17 cellular contexts compared by ENCODE assay signal in the genomic region with DNA sequence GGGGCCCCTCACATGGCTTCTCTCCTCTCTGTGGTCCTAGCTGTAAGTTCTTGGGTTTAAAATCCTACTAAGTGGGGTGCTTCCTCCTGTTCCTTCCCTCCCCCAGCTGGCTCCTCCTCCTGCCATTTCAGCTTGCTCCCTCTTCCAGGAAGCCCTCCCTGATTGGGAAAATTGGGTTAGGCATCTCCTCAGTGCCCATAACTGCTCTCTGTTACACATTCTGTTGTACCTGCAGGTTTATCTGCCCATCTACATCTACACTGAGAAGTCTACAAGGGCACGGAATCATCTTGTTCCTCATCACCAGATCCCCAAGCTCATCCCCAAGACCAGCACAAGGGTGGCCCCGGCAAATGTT. TPM values are rescaled to one million over a fixed set of nuclear protein-coding genes. Genes with fewer than 3 reads are reported as not detected.
DNase-seq lines count a peak whose midpoint lies in the region; ATAC-seq and TF ChIP-seq lines count a peak whose summit lies in the region.
"Had no signal": no experiment of that assay in that cellular context is flagged by ENCODE, and none has a peak within 500 bp of the region (broad histone marks: within the 10 kb centered on the region; RNA-seq: fewer than 3 reads in every experiment).

No MANE protein-coding gene starts in this region.

- H3K27me3 ChIP-seq in IMR-90 (ENCODE audit: control insufficient read depth, insufficient read depth, low read length) (no peaks in the 10 kb centered on the region), skeletal muscle satellite cell (ENCODE audit: control insufficient read depth, insufficient read depth, low read length) (no peaks in the 10 kb centered on the region), suprapubic skin (peaks cover 23% of the 10 kb centered on the region)

- H3K4ac ChIP-seq in IMR-90 (ENCODE audit: low read depth, low read length): no peak overlapping the region

- peak overlapping the region; percentile 17; the same call in 1 of the 2 replicates for H3K23ac ChIP-seq in IMR-90 (ENCODE audit: low read depth, low read length)

- H3K18ac ChIP-seq in IMR-90 (ENCODE audit: low read depth, low read length): no peak overlapping the region

- no peak overlapping the region for H3K9ac ChIP-seq in IMR-90 (ENCODE audit: low read depth, low read length)
- H3K9ac ChIP-seq in skeletal muscle satellite cell (ENCODE audit: low read depth, low read length): peak overlapping the region; percentile 91

- no peaks in the 10 kb centered on the region for H3K27me3 Mint-ChIP-seq in T-helper 1 cell treated with Interleukin-12 subunit alpha and Interleukin-12 subunit beta and Interleukin-4 antibody, amounts not matched to agents 30 μg/mL and 1 μg/mL, for 36 hours (ENCODE audit: low read depth)
- H3K27me3 Mint-ChIP-seq in brain: no peaks in the 10 kb centered on the region

- no peak for ATAC-seq in IMR-90 (ENCODE audit: low read depth)
- ATAC-seq: activated CD4-positive, CD25-positive, alpha-beta regulatory T cell treated with anti-CD3 and anti-CD28 coated beads, Interleukin-2, amount 50 U/mL, for 24 hours had no signal

- TF ChIP-seq POLR2A in IMR-90 (IDR thresholded peaks at IDR 0.05; ENCODE audit: low read depth, low read length) (no peak), suprapubic skin (IDR thresholded peaks at IDR 0.05) (no peak), lower leg skin (IDR thresholded peaks at IDR 0.05) (no peak)

- no peak overlapping the region for H2BK20ac ChIP-seq in IMR-90 (ENCODE audit: low read depth, low read length)

- peak overlapping the region; percentile 25; the same call in 1 of the 2 replicates for H3K14ac ChIP-seq in IMR-90 (replicated peaks; ENCODE audit: low read depth, low read length)

- H2AK9ac ChIP-seq in IMR-90 (replicated peaks; ENCODE audit: low read depth, low read length, poor library complexity): peak overlapping the region; percentile 34

- no peak overlapping the region for H4K5ac ChIP-seq in IMR-90 (ENCODE audit: low read depth, low read length)

- no peak overlapping the region for H2BK120ac ChIP-seq in IMR-90 (ENCODE audit: low read depth, low read length)

- POLR2A ChIA-PET in IMR-90 (lab: Charles Lee; ENCODE audit: unreplicated experiment): no interaction called here

- H3K4me1 ChIP-seq in IMR-90 (ENCODE audit: control insufficient read depth, insufficient read depth, low read length) (peaks cover 20% of the 10 kb centered on the region), skeletal muscle satellite cell (ENCODE audit: control insufficient read depth, insufficient read depth, low read length) (peaks cover 77% of the 10 kb centered on the region), suprapubic skin (peaks cover 29% of the 10 kb centered on the region)

- no peak overlapping the region for H2BK15ac ChIP-seq in IMR-90 (ENCODE audit: low read depth, low read length)

- no TSS peak for BruUV-seq in IMR-90 (replicated peaks; lab: Mats Ljungman, UMichigan)

- peaks cover 8% of the 10 kb centered on the region for H3K36me3 Mint-ChIP-seq in T-helper 1 cell treated with Interleukin-12 subunit alpha and Interleukin-12 subunit beta and Interleukin-4 antibody, amounts not matched to agents 30 μg/mL and 1 μg/mL, for 36 hours (ENCODE audit: low read depth)
- no peaks in the 10 kb centered on the region for H3K36me3 Mint-ChIP-seq in brain
- H3K36me3 Mint-ChIP-seq: CD4-positive, alpha-beta memory T cell had no signal

- H3K9me3 ChIP-seq in IMR-90 (ENCODE audit: control insufficient read depth, insufficient read depth, low read length): no peaks in the 10 kb centered on the region
- no peaks in the 10 kb centered on the region for H3K9me3 ChIP-seq in skeletal muscle satellite cell (replicated peaks; ENCODE audit: low read length)
- H3K9me3 ChIP-seq in suprapubic skin: no peaks in the 10 kb centered on the region
- H3K9me3 ChIP-seq: Peyer's patch had no signal

- DNase-seq in T-helper 1 cell (no peak), IMR-90 (no peak), suprapubic skin (ENCODE audit: low spot score in 2 of 2) (no peak), NCI-H2107 (lab: John Stamatoyannopoulos, UW) (no peak), lower leg skin (ENCODE audit: low spot score in 2 of 2) (no peak)
- DNase-seq: activated gamma-delta T cell; CD4-positive, alpha-beta memory T cell; NCI-H1694; NCI-H524; stimulated activated CD4-positive, alpha-beta T cell treated with anti-CD3 and anti-CD28 coated beads, Interleukin-1b, Interleukin-23, amount 100 ng/mL, for 48 hours; stimulated activated CD8-positive, alpha-beta memory T cell treated with anti-CD3 and anti-CD28 coated beads, Interleukin-4, amount 100 ng/mL, for 48 hours had no signal

- H3K36me3 ChIP-seq in IMR-90 (ENCODE audit: control insufficient read depth, insufficient read depth, low read length) (no peaks in the 10 kb centered on the region), skeletal muscle satellite cell (ENCODE audit: insufficient read depth, low read length) (peaks cover 38% of the 10 kb centered on the region), suprapubic skin (no peaks in the 10 kb centered on the region)
- H3K36me3 ChIP-seq: Peyer's patch had no signal

- H3K27ac Mint-ChIP-seq in T-helper 1 cell treated with Interleukin-12 subunit alpha and Interleukin-12 subunit beta and Interleukin-4 antibody, amounts not matched to agents 30 μg/mL and 1 μg/mL, for 36 hours: peak overlapping the region; percentile 75
- H3K27ac Mint-ChIP-seq in brain: peak overlapping the region in 4 of 5 experiments; percentile 28 to 68 (median 36)

- TF ChIP-seq RAD21 in IMR-90 (IDR thresholded peaks at IDR 0.05; ENCODE audit: low read length): no peak

- H3K4me3 ChIP-seq in IMR-90 (ENCODE audit: insufficient read depth, low read depth, low read length): no peak overlapping the region
- H3K4me3 ChIP-seq in skeletal muscle satellite cell (ENCODE audit: low read length): peak overlapping the region; percentile 95
- no peak overlapping the region for H3K4me3 ChIP-seq in suprapubic skin
- H3K4me3 ChIP-seq in lower leg skin (ENCODE audit: low read depth, poor library complexity, severe bottlenecking): no peak overlapping the region

- peaks cover 47% of the 10 kb centered on the region for H3K4me1 Mint-ChIP-seq in T-helper 1 cell treated with Interleukin-12 subunit alpha and Interleukin-12 subunit beta and Interleukin-4 antibody, amounts not matched to agents 30 μg/mL and 1 μg/mL, for 36 hours (ENCODE audit: low read depth)
- peaks cover 50% of the 10 kb centered on the region for H3K4me1 Mint-ChIP-seq in brain

- WGBS in IMR-90 (ENCODE audit: extremely low coverage in 2 of 2, insufficient read length in 1 of 2), 2 experiments: 93% methylated on average over 2 of the region's 2 CpGs; no CpG with 5 or more reads in 1 of the 2 experiments
- 79% methylated on average over 2 of the region's 2 CpGs for WGBS in suprapubic skin
- 84 to 98% methylated on average over 2 of the region's 2 CpGs for WGBS in lower leg skin, 2 donors

- H4K91ac ChIP-seq in IMR-90 (ENCODE audit: insufficient read depth, low read depth, low read length): no peak overlapping the region

- peaks cover 37% of the 10 kb centered on the region for H3K9me1 ChIP-seq in IMR-90 (ENCODE audit: insufficient read depth, low read length)

- H2BK5ac ChIP-seq in IMR-90 (ENCODE audit: low read depth, low read length, poor library complexity, severe bottlenecking): peak overlapping the region; percentile 18

- H3K9me3 Mint-ChIP-seq in T-helper 1 cell treated with Interleukin-12 subunit alpha and Interleukin-12 subunit beta and Interleukin-4 antibody, amounts not matched to agents 30 μg/mL and 1 μg/mL, for 36 hours: no peaks in the 10 kb centered on the region
- peaks cover 0 to 2% (median 0%) of the 10 kb centered on the region in 5 experiments for H3K9me3 Mint-ChIP-seq in brain
- H3K9me3 Mint-ChIP-seq: CD4-positive, alpha-beta memory T cell had no signal

- no peak overlapping the region for H2AFZ ChIP-seq in IMR-90 (replicated peaks; ENCODE audit: low read length, poor library complexity)

- no peak for TF ChIP-seq EP300 in suprapubic skin (IDR thresholded peaks at IDR 0.05)

- TF ChIP-seq CTCF in IMR-90 (conservative IDR thresholded peaks at IDR 0.05; ENCODE audit: low read depth, low read length) (no peak), brain (conservative IDR thresholded peaks at IDR 0.05) (no peak), suprapubic skin (IDR thresholded peaks at IDR 0.05) (no peak), lower leg skin (IDR thresholded peaks at IDR 0.05) (no peak)

- peak overlapping the region; percentile 48 for H3K4me3 Mint-ChIP-seq in T-helper 1 cell treated with Interleukin-12 subunit alpha and Interleukin-12 subunit beta and Interleukin-4 antibody, amounts not matched to agents 30 μg/mL and 1 μg/mL, for 36 hours
- H3K4me3 Mint-ChIP-seq in brain: peak overlapping the region in 3 of 5 experiments; percentile 12 to 90 (median 41)
- H3K4me3 Mint-ChIP-seq: CD4-positive, alpha-beta memory T cell had no signal

- in situ Hi-C loops in IMR-90 (cut with MboI; ENCODE audit: low sequenced_read_pairs): no loop called here

- peak overlapping the region; percentile 20; the same call in 1 of the 2 replicates for H2AK5ac ChIP-seq in IMR-90 (ENCODE audit: low read depth, low read length)

- intact Hi-C loops in IMR-90 (cut with micrococcal nuclease) (no loop called here), lower leg skin (cut with DNase I; ENCODE audit: low total_unique reads) (loop anchor here (10.0 kb wide), 1 partner anchor 45 kb away; no protein-coding TSS in a partner anchor)

- peaks cover 50% of the 10 kb centered on the region for H4K20me1 ChIP-seq in IMR-90 (ENCODE audit: insufficient read depth, low read length)

- H3K56ac ChIP-seq in IMR-90 (ENCODE audit: extremely low read depth, insufficient read depth, low read length): no peak overlapping the region

- peaks cover 15 to 86% of the 10 kb centered on the region in 2 experiments; a peak in 3 of 4 replicates for H3K79me1 ChIP-seq in IMR-90 (ENCODE audit: low read depth in 1 of 2, low read length in 2 of 2)

- no peak overlapping the region for H4K8ac ChIP-seq in IMR-90 (ENCODE audit: low read depth in 2 of 2, low read length in 2 of 2)

- dilution Hi-C loops in IMR-90 (cut with HindIII; ENCODE audit: low sequenced_read_pairs, unreplicated experiment): no loop called here

- H3K27ac ChIP-seq in IMR-90 (ENCODE audit: insufficient read depth, low read length) (no peak overlapping the region), suprapubic skin (no peak overlapping the region)
- H3K27ac ChIP-seq: 22Rv1 had no signal

- CTCF ChIA-PET in IMR-90 (lab: Yijun Ruan, JAX): interaction anchor here (0.5 to 1.0 kb wide), 2 partner anchors 47 to 83 kb away, joined by 6 read pairs; no protein-coding TSS in a partner anchor

- H3K4me2 ChIP-seq in IMR-90 (ENCODE audit: low read depth, low read length) (no peak overlapping the region), skeletal muscle satellite cell (ENCODE audit: low read length) (peak overlapping the region; percentile 99)

RNA-seq across cellular contexts. Expression of a gene that starts 4.0 kb away (rescaled TPM):
- 27.8 and 30.5 TPM in 2 replicates for total RNA-seq in IMR-90 (2012; rRNA removed)
- 87.3 and 88.1 TPM in 2 replicates for polyA plus RNA-seq in IMR-90 (2012; rRNA removed)
- polyA plus RNA-seq in IMR-90 (2012; cell fraction: cytosol; rRNA removed): 46.2 and 68.0 TPM in 2 replicates
- 57.3 and 104 TPM in 2 replicates for polyA plus RNA-seq in IMR-90 (2012; cell fraction: nucleus; rRNA removed; ENCODE audit: low replicate concordance)
- 22.2 TPM for polyA plus RNA-seq in brain (ENCODE audit: insufficient read depth, low read depth, low replicate concordance)
- 44.1 and 94.4 TPM in 2 replicates for total RNA-seq in skeletal muscle satellite cell (2012; rRNA removed)
- total RNA-seq in suprapubic skin: 10 to 100 TPM; 10.1 to 31.4 (median 18.0) TPM
- 10 to 100 TPM; 16.7 to 30.5 (median 20.5) TPM for total RNA-seq in lower leg skin

RNA-seq across cellular contexts. Expression of a gene that starts 31.2 kb away (rescaled TPM):
- total RNA-seq in IMR-90 (2012; rRNA removed) (57.8 and 68.1 TPM in 2 replicates), suprapubic skin (10 to 100 TPM; 32.2 to 74.2 (median 62.8) TPM), lower leg skin (100 to 1,000 TPM in 1 of 4 donors, 10 to 100 TPM in 3; 54.4 to 113 (median 82.3) TPM)
- polyA plus RNA-seq in IMR-90 (2012; rRNA removed) (78.4 and 80.1 TPM in 2 replicates), brain (ENCODE audit: insufficient read depth, low read depth, low replicate concordance) (156 TPM)
- 64.2 and 85.0 TPM in 2 replicates for polyA plus RNA-seq in IMR-90 (2012; cell fraction: cytosol; rRNA removed)
- 21.3 and 32.0 TPM in 2 replicates for polyA plus RNA-seq in IMR-90 (2012; cell fraction: nucleus; rRNA removed; ENCODE audit: low replicate concordance)
- total RNA-seq in skeletal muscle satellite cell (2012; rRNA removed): 37.0 and 43.7 TPM in 2 replicates
